Comparison of ENCODE assay signal across 27 cellular contexts in the genomic region with DNA sequence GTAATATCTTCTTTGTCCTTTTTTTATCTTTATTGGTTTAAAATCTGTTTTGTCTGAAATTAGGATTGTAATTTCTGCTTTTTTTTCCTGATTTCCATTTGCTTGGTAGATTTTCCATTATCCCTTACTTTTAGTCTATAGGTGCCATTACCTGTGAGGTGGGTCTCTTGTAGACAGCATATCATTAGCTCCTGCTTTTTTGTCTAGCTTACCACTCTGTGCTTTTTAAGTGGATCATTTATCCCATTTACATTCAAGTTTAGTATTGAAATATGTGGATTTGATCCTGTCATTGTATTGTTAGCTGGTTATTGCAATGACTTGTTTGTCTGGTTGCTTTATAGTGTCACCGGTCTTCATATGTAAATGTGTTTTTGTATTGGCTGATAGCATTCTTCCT.
DNase-seq lines count a peak whose midpoint lies in the region; TF ChIP-seq lines count a peak whose summit lies in the region.
"Had no signal": no experiment of that assay in that cellular context is flagged by ENCODE, and none has a peak within 500 bp of the region (broad histone marks: within the 10 kb centered on the region; RNA-seq: fewer than 3 reads in every experiment).

No MANE protein-coding gene starts in this region.

- no peak overlapping the region for H3K27ac ChIP-seq in HEK293 (ENCODE audit: extremely low read depth, low read depth, low read length)
- H3K27ac ChIP-seq: 22Rv1; A549; BLaER1; BLaER1 treated with 17β-estradiol and CSF1 and Interleukin-3, amounts not matched to agents 10 nM and 100 nM; C4-2B had no signal

- no peaks in the 10 kb centered on the region for H3K36me3 ChIP-seq in HEK293 (ENCODE audit: control insufficient read depth in 2 of 2, insufficient read depth in 1 of 2, low read length in 2 of 2)
- H3K36me3 ChIP-seq: BE2C; BLaER1; BLaER1 treated with 17β-estradiol and CSF1 and Interleukin-3, amounts not matched to agents 10 nM and 100 nM had no signal

- POLR2A ChIA-PET in HEK293 (lab: Yijun Ruan, JAX), result no interaction called here

- H3K4me3 ChIP-seq in HEK293 (ENCODE audit: low read depth, low read length), result no peak overlapping the region
- H3K4me3 ChIP-seq: A549; BLaER1; BLaER1 treated with 17β-estradiol and CSF1 and Interleukin-3, amounts not matched to agents 10 nM and 100 nM had no signal

- CTCF ChIA-PET in HEK293 (lab: Yijun Ruan, JAX), result interaction anchor here (0.6 kb wide), 1 partner anchor 474 kb away, joined by 6 read pairs; no protein-coding TSS in a partner anchor

- DNase-seq in stimulated activated naive CD4-positive, alpha-beta T cell (lab: John Stamatoyannopoulos, UW), result no peak
- DNase-seq: 8988T; ACHN; AML-193; BE2C; C1 segment of cervical spinal cord; Caco-2; Calu3; CD4-positive, alpha-beta memory T cell; CD4-positive, alpha-beta T cell; CD4-positive, CD25-positive, alpha-beta regulatory T cell; CD8-positive, alpha-beta memory T cell; CD8-positive, alpha-beta T cell; COR-L47; DMS 273 treated with DMSO at 0.1 percent for 48 hours; DMS153; DMS53; DMS79; DMS79 treated with DMSO at 0.1 percent for 48 hours; DND-41; EL had no signal

- no peaks in the 10 kb centered on the region for H3K9me3 ChIP-seq in HEK293 (ENCODE audit: control insufficient read depth, insufficient read depth, low read depth, low read length)
- H3K9me3 ChIP-seq: A549, BE2C had no signal

- no peaks in the 10 kb centered on the region for H3K4me1 ChIP-seq in HEK293 (ENCODE audit: control insufficient read depth, insufficient read depth, low read length)
- H3K4me1 ChIP-seq: A549; BE2C; BLaER1; BLaER1 treated with 17β-estradiol and CSF1 and Interleukin-3, amounts not matched to agents 10 nM and 100 nM; Caco-2 had no signal

- no peak for TF ChIP-seq CTCF in HEK293 (tag by site-specific recombination; IDR thresholded peaks at IDR 0.05)

TF ChIP-seq in HEK293, 187 proteins besides CTCF, POLR2A, EP300 and RAD21:
- TF ChIP-seq SETDB1 (IDR thresholded peaks at IDR 0.05; ENCODE audit: insufficient read length, low read length) (peak; percentile 94), ZNF510 (tag by site-specific recombination; IDR thresholded peaks at IDR 0.05; ENCODE audit: insufficient replicate concordance) (no peak), TRIM28 (IDR thresholded peaks at IDR 0.05; ENCODE audit: borderline replicate concordance, low read length) (peak; percentile 85)
